Comparison of ENCODE assay signal across 13 cellular contexts in the genomic region with DNA sequence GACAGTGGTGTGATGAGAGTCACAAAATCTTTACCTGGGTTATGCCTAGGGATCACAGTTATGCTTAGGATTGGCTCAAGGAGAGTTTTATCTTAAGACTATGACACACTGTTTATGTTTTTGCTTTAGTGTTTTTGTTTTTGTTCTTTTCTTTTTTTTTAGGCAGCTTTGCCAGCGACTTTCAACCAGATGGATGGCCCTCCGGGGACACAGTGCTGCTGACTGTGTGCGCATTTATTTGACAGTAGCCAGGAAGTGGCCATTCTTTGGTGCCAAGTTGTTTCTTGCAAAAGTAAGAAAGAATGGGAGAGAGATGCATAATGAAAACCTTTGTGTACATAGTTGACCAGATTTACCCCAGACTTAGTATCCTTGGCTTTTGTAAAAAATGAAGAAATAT. TPM values are rescaled to one million over a fixed set of nuclear protein-coding genes. Genes with fewer than 3 reads are reported as not detected.
DNase-seq lines count a peak whose midpoint lies in the region; ATAC-seq and TF ChIP-seq lines count a peak whose summit lies in the region.
"Had no signal": no experiment of that assay in that cellular context is flagged by ENCODE, and none has a peak within 500 bp of the region (broad histone marks: within the 10 kb centered on the region; RNA-seq: fewer than 3 reads in every experiment).

No MANE protein-coding gene starts in this region.

- H3K27ac Mint-ChIP-seq in glutamatergic neuron (ENCODE audit: unreplicated experiment): peak overlapping the region; percentile 5
- no peak overlapping the region for H3K27ac Mint-ChIP-seq in activated CD8-positive, alpha-beta memory T cell treated with anti-CD3 and anti-CD28 coated beads, Interleukin-2, amount 10 ng/mL, durations not matched to agents 7 days and 5 days
- H3K27ac Mint-ChIP-seq: activated B cell treated with CpG ODN at 0.5 μM for 24 hours had no signal

- ATAC-seq in SK-N-SH treated with all-trans-retinoic acid at 6 μM for 48 hours (peak; percentile 14; the same call in 2 of the 3 replicates), GM19023 (IDR thresholded peaks at IDR 0.05; ENCODE audit: unreplicated experiment) (no peak)
- no peak for ATAC-seq in activated CD8-positive, alpha-beta memory T cell treated with anti-CD3 and anti-CD28 coated beads, Interleukin-2, amount 10 ng/mL, durations not matched to agents 7 days and 5 days

- no peak overlapping the region for H3K4me3 ChIP-seq in skeletal muscle cell (ENCODE audit: low read depth, low read length)

- no peaks in the 10 kb centered on the region for H3K36me3 Mint-ChIP-seq in glutamatergic neuron (ENCODE audit: unreplicated experiment)
- H3K36me3 Mint-ChIP-seq in activated CD8-positive, alpha-beta memory T cell treated with anti-CD3 and anti-CD28 coated beads, Interleukin-2, amount 10 ng/mL, durations not matched to agents 7 days and 5 days: no peaks in the 10 kb centered on the region

- no peaks in the 10 kb centered on the region for H3K9me3 Mint-ChIP-seq in glutamatergic neuron (ENCODE audit: unreplicated experiment)
- no peaks in the 10 kb centered on the region for H3K9me3 Mint-ChIP-seq in activated CD8-positive, alpha-beta memory T cell treated with anti-CD3 and anti-CD28 coated beads, Interleukin-2, amount 10 ng/mL, durations not matched to agents 7 days and 5 days (ENCODE audit: low read depth)
- H3K9me3 Mint-ChIP-seq: activated B cell treated with CpG ODN at 0.5 μM for 24 hours; central memory CD8-positive, alpha-beta T cell; neural crest cell had no signal

- peaks cover 25% of the 10 kb centered on the region for H3K4me1 Mint-ChIP-seq in glutamatergic neuron (ENCODE audit: low read depth, unreplicated experiment)
- H3K4me1 Mint-ChIP-seq in activated CD8-positive, alpha-beta memory T cell treated with anti-CD3 and anti-CD28 coated beads, Interleukin-2, amount 10 ng/mL, durations not matched to agents 7 days and 5 days: peaks cover 4% of the 10 kb centered on the region
- H3K4me1 Mint-ChIP-seq: activated B cell treated with CpG ODN at 0.5 μM for 24 hours; central memory CD8-positive, alpha-beta T cell had no signal

- TF ChIP-seq CTCF in glutamatergic neuron (IDR thresholded peaks at IDR 0.05; ENCODE audit: partially characterized antibody, unreplicated experiment): no peak

- no peak overlapping the region for H3K4me3 Mint-ChIP-seq in glutamatergic neuron (ENCODE audit: unreplicated experiment)
- H3K4me3 Mint-ChIP-seq in activated CD8-positive, alpha-beta memory T cell treated with anti-CD3 and anti-CD28 coated beads, Interleukin-2, amount 10 ng/mL, durations not matched to agents 7 days and 5 days: no peak overlapping the region
- H3K4me3 Mint-ChIP-seq: activated B cell treated with CpG ODN at 0.5 μM for 24 hours; central memory CD8-positive, alpha-beta T cell; neural crest cell had no signal

- DNase-seq in GM03348 (ENCODE audit: low spot score) (peak; percentile 41), glutamatergic neuron (no peak), skeletal muscle cell (ENCODE audit: low read depth) (peak; percentile 73), GDM1 (lab: John Stamatoyannopoulos, UW) (no peak), NCI-H82 treated with DMSO at 0.1 percent for 48 hours (lab: John Stamatoyannopoulos, UW; ENCODE audit: unreplicated experiment) (no peak)
- no peak for DNase-seq in activated CD8-positive, alpha-beta memory T cell treated with anti-CD3 and anti-CD28 coated beads, Interleukin-2, amount 10 ng/mL, durations not matched to agents 7 days and 5 days
- DNase-seq: activated B cell treated with CpG ODN at 0.5 μM for 24 hours, NCI-H446 treated with DMSO at 0.1 percent for 48 hours, SHP77 had no signal

- CTCF ChIA-PET in activated CD8-positive, alpha-beta memory T cell treated with anti-CD3 and anti-CD28 coated beads, Interleukin-2, amount 10 ng/mL, durations not matched to agents 7 days and 5 days (lab: Charles Lee): no interaction called here

- H3K27me3 Mint-ChIP-seq in glutamatergic neuron (ENCODE audit: unreplicated experiment): peaks cover 3% of the 10 kb centered on the region
- H3K27me3 Mint-ChIP-seq in activated CD8-positive, alpha-beta memory T cell treated with anti-CD3 and anti-CD28 coated beads, Interleukin-2, amount 10 ng/mL, durations not matched to agents 7 days and 5 days: peaks cover 3% of the 10 kb centered on the region
- H3K27me3 Mint-ChIP-seq: central memory CD8-positive, alpha-beta T cell had no signal

TF ChIP-seq in SK-N-SH treated with all-trans-retinoic acid at 6 μM for 48 hours, 23 proteins besides CTCF, POLR2A, EP300 and RAD21:
- TF ChIP-seq RARB (CRISPR knock-in tag; IDR thresholded peaks at IDR 0.05): no peak
- TF ChIP-seq ARNTL (CRISPR knock-in tag; IDR thresholded peaks at IDR 0.05; ENCODE audit: borderline replicate concordance, low read depth): no peak
- TF ChIP-seq CSDC2 (CRISPR knock-in tag; IDR thresholded peaks at IDR 0.05): no peak
- no peak for TF ChIP-seq ESRRG (CRISPR knock-in tag; IDR thresholded peaks at IDR 0.05)
- TF ChIP-seq BACH2 (CRISPR knock-in tag; IDR thresholded peaks at IDR 0.05; ENCODE audit: borderline replicate concordance): no peak
- TF ChIP-seq, protein P1, sequence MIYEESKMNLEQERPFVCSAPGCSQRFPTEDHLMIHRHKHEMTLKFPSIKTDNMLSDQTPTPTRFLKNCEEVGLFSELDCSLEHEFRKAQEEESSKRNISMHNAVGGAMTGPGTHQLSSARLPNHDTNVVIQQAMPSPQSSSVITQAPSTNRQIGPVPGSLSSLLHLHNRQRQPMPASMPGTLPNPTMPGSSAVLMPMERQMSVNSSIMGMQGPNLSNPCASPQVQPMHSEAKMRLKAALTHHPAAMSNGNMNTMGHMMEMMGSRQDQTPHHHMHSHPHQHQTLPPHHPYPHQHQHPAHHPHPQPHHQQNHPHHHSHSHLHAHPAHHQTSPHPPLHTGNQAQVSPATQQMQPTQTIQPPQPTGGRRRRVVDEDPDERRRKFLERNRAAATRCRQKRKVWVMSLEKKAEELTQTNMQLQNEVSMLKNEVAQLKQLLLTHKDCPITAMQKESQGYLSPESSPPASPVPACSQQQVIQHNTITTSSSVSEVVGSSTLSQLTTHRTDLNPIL (CRISPR knock-in tag; IDR thresholded peaks at IDR 0.05; ENCODE audit: low read depth): no peak
- no peak for TF ChIP-seq ZNF8 (CRISPR knock-in tag; IDR thresholded peaks at IDR 0.05)
- TF ChIP-seq, protein P2, sequence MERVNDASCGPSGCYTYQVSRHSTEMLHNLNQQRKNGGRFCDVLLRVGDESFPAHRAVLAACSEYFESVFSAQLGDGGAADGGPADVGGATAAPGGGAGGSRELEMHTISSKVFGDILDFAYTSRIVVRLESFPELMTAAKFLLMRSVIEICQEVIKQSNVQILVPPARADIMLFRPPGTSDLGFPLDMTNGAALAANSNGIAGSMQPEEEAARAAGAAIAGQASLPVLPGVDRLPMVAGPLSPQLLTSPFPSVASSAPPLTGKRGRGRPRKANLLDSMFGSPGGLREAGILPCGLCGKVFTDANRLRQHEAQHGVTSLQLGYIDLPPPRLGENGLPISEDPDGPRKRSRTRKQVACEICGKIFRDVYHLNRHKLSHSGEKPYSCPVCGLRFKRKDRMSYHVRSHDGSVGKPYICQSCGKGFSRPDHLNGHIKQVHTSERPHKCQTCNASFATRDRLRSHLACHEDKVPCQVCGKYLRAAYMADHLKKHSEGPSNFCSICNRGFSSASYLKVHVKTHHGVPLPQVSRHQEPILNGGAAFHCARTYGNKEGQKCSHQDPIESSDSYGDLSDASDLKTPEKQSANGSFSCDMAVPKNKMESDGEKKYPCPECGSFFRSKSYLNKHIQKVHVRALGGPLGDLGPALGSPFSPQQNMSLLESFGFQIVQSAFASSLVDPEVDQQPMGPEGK (CRISPR knock-in tag; IDR thresholded peaks at IDR 0.05; ENCODE audit: borderline replicate concordance): no peak
- TF ChIP-seq TOX (CRISPR knock-in tag; IDR thresholded peaks at IDR 0.05; ENCODE audit: borderline replicate concordance): no peak
- no peak for TF ChIP-seq TCF4 (CRISPR knock-in tag; IDR thresholded peaks at IDR 0.05; ENCODE audit: borderline replicate concordance)
- TF ChIP-seq ZFP3 (CRISPR knock-in tag; IDR thresholded peaks at IDR 0.05): no peak
- TF ChIP-seq, protein P3, sequence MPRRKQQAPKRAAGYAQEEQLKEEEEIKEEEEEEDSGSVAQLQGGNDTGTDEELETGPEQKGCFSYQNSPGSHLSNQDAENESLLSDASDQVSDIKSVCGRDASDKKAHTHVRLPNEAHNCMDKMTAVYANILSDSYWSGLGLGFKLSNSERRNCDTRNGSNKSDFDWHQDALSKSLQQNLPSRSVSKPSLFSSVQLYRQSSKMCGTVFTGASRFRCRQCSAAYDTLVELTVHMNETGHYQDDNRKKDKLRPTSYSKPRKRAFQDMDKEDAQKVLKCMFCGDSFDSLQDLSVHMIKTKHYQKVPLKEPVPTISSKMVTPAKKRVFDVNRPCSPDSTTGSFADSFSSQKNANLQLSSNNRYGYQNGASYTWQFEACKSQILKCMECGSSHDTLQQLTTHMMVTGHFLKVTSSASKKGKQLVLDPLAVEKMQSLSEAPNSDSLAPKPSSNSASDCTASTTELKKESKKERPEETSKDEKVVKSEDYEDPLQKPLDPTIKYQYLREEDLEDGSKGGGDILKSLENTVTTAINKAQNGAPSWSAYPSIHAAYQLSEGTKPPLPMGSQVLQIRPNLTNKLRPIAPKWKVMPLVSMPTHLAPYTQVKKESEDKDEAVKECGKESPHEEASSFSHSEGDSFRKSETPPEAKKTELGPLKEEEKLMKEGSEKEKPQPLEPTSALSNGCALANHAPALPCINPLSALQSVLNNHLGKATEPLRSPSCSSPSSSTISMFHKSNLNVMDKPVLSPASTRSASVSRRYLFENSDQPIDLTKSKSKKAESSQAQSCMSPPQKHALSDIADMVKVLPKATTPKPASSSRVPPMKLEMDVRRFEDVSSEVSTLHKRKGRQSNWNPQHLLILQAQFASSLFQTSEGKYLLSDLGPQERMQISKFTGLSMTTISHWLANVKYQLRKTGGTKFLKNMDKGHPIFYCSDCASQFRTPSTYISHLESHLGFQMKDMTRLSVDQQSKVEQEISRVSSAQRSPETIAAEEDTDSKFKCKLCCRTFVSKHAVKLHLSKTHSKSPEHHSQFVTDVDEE (CRISPR knock-in tag; IDR thresholded peaks at IDR 0.05): no peak
- TF ChIP-seq GLIS3 (CRISPR knock-in tag; IDR thresholded peaks at IDR 0.05): no peak

RNA-seq across cellular contexts. Expression of a gene that starts 15.1 kb away (rescaled TPM):
- total RNA-seq in glutamatergic neuron (ENCODE audit: unreplicated experiment): 11.9 TPM
- total RNA-seq in activated CD8-positive, alpha-beta memory T cell treated with anti-CD3 and anti-CD28 coated beads, Interleukin-2, amount 10 ng/mL, durations not matched to agents 7 days and 5 days: 1 to 10 TPM; 5.1 to 5.9 TPM

Comparison
In these comparisons a context has a peak if more than half of its experiments do, and no peak if none do; other contexts are left out.
1. DNase-seq: peak in GM03348 (single experiment) and skeletal muscle cell (single experiment); none in glutamatergic neuron (single experiment), activated CD8-positive, alpha-beta memory T cell treated with anti-CD3 and anti-CD28 coated beads, Interleukin-2, amount 10 ng/mL, durations not matched to agents 7 days and 5 days (single experiment), GDM1 (single experiment) and NCI-H82 treated with DMSO at 0.1 percent for 48 hours (single experiment).